ENCODE assay signal across 19 cellular contexts in genomic region chr14:34680806-34681479, GRCh38. TPM values are rescaled to one million over a fixed set of nuclear protein-coding genes. Genes with fewer than 3 reads are reported as not detected.
DNase-seq lines count a peak whose midpoint lies in the region; TF ChIP-seq lines count a peak whose summit lies in the region.
"Had no signal": no experiment of that assay in that cellular context is flagged by ENCODE, and none has a peak within 500 bp of the region (broad histone marks: within the 10 kb centered on the region; RNA-seq: fewer than 3 reads in every experiment).

No MANE protein-coding gene starts in this region.

- peaks cover 20% of the 10 kb centered on the region for H3K4me1 Mint-ChIP-seq in neural progenitor cell
- H3K4me1 Mint-ChIP-seq: B cell had no signal

- H3K9me3 ChIP-seq in fibroblast of lung (ENCODE audit: control insufficient read depth, insufficient read depth, low read depth, low read length) (no peaks in the 10 kb centered on the region), neural progenitor cell (ENCODE audit: low read depth) (no peaks in the 10 kb centered on the region)

- H3K4me3 Mint-ChIP-seq in neural progenitor cell: no peak overlapping the region
- H3K4me3 Mint-ChIP-seq: B cell had no signal

- H3F3A ChIP-seq in neural progenitor cell (ENCODE audit: low read depth): no peaks in the 10 kb centered on the region

- H3K27me3 ChIP-seq in fibroblast of lung (ENCODE audit: control insufficient read depth, insufficient read depth, low read length) (no peaks in the 10 kb centered on the region), neural progenitor cell (no peaks in the 10 kb centered on the region), brain microvascular endothelial cell (replicated peaks) (no peaks in the 10 kb centered on the region)

- no peak overlapping the region for H3K9ac ChIP-seq in fibroblast of lung (ENCODE audit: insufficient read depth, low read length)
- H3K9ac ChIP-seq in neural progenitor cell: no peak overlapping the region
- H3K9ac ChIP-seq: GM23248 had no signal

- H3K4me2 ChIP-seq in fibroblast of lung (ENCODE audit: extremely low read depth, insufficient read depth, low read length) (no peak overlapping the region), neural progenitor cell (no peak overlapping the region)

- peaks cover 2% of the 10 kb centered on the region for H3K27me3 Mint-ChIP-seq in neural progenitor cell (ENCODE audit: insufficient read depth, low read depth)

- no peak overlapping the region for H3K4me3 ChIP-seq in fibroblast of lung (replicated peaks in 1 of 4; ENCODE audit: control extremely low read depth in 1 of 4, insufficient read depth in 1 of 4, low read depth in 3 of 4, low read length in 4 of 4)
- no peak overlapping the region for H3K4me3 ChIP-seq in neural progenitor cell
- no peak overlapping the region for H3K4me3 ChIP-seq in brain microvascular endothelial cell (ENCODE audit: low read depth, low read length)
- H3K4me3 ChIP-seq: GM23248, K562, SK-N-MC had no signal

- H3K36me3 Mint-ChIP-seq in neural progenitor cell: no peaks in the 10 kb centered on the region

- H3K27ac ChIP-seq in fibroblast of lung (ENCODE audit: insufficient read depth, low read length) (no peak overlapping the region), neural progenitor cell (no peak overlapping the region), brain microvascular endothelial cell (no peak overlapping the region)
- H3K27ac ChIP-seq: GM23248, SK-N-MC had no signal

- no peaks in the 10 kb centered on the region for H3K79me2 ChIP-seq in fibroblast of lung (ENCODE audit: control insufficient read depth, insufficient read depth, low read length)
- H3K79me2 ChIP-seq in neural progenitor cell (ENCODE audit: low read depth): no peaks in the 10 kb centered on the region

- no peaks in the 10 kb centered on the region for H3K4me1 ChIP-seq in fibroblast of lung (ENCODE audit: control insufficient read depth, extremely low read depth, insufficient read depth, low read length)
- H3K4me1 ChIP-seq in neural progenitor cell: no peaks in the 10 kb centered on the region

- DNase-seq in DMS 273 (lab: John Stamatoyannopoulos, UW; ENCODE audit: unreplicated experiment): peak; percentile 82
- peak; percentile 75 for DNase-seq in NCI-H2171 (lab: John Stamatoyannopoulos, UW)
- no peak for DNase-seq in fibroblast of lung (ENCODE audit: low read depth in 2 of 2)
- no peak for DNase-seq in neural progenitor cell (ENCODE audit: low spot score)
- no peak for DNase-seq in KBM-7
- no peak for DNase-seq in NCI-H1092 treated with DMSO at 0.1 percent for 48 hours (lab: John Stamatoyannopoulos, UW)
- DNase-seq in stimulated activated CD4-positive, alpha-beta T cell treated with anti-CD3 and anti-CD28 coated beads, Interleukin-1b, Interleukin-23, amount 100 ng/mL, for 48 hours: no peak
- DNase-seq in brain microvascular endothelial cell: no peak
- DNase-seq: GM23248, HCEC 1CT, MV-4-11, NCI-H1417 treated with DMSO at 0.1 percent for 48 hours, NCI-H2029, NCI-H748 treated with DMSO at 0.1 percent for 48 hours, OCI-M1, SHP77 had no signal

- no peak for TF ChIP-seq CTCF in fibroblast of lung (conservative IDR thresholded peaks at IDR 0.05 in 1 of 2, IDR thresholded peaks at IDR 0.05 in 1 of 2; ENCODE audit: low read depth in 1 of 2, low read length in 2 of 2)
- no peak for TF ChIP-seq CTCF in neural progenitor cell (IDR thresholded peaks at IDR 0.05)
- no peak for TF ChIP-seq CTCF in brain microvascular endothelial cell (IDR thresholded peaks at IDR 0.05; ENCODE audit: low read depth, low read length, missing control alignments)

- no peak overlapping the region for H3K27ac Mint-ChIP-seq in neural progenitor cell
- H3K27ac Mint-ChIP-seq: B cell had no signal

- H2AFZ ChIP-seq in fibroblast of lung (ENCODE audit: low read length) (peak overlapping the region; percentile 20), neural progenitor cell (replicated peaks) (peak overlapping the region; percentile 26)
- H2AFZ ChIP-seq: GM23248 had no signal

- no peaks in the 10 kb centered on the region for H3K9me3 Mint-ChIP-seq in neural progenitor cell

- H3K36me3 ChIP-seq in fibroblast of lung (ENCODE audit: control insufficient read depth, insufficient read depth, low read length) (no peaks in the 10 kb centered on the region), neural progenitor cell (no peaks in the 10 kb centered on the region), brain microvascular endothelial cell (replicated peaks) (no peaks in the 10 kb centered on the region)

- in situ Hi-C loops in KBM-7 (cut with MboI; ENCODE audit: low pct_unique_long_range_greater_than_20kb, low sequenced_read_pairs): no loop called here
- in situ Hi-C loops in brain microvascular endothelial cell (cut with HindIII; ENCODE audit: low pct_ligation_motif_present, low sequenced_read_pairs): no loop called here

- no peaks in the 10 kb centered on the region for H4K20me1 ChIP-seq in fibroblast of lung (ENCODE audit: control insufficient read depth, extremely low read depth, insufficient read depth, low read length)
- H4K20me1 ChIP-seq in neural progenitor cell (ENCODE audit: low read depth): no peaks in the 10 kb centered on the region

RNA-seq across cellular contexts. Expression of gene CFL2, which starts 33.5 kb away (rescaled TPM):
- total RNA-seq in fibroblast of lung (61.1 and 147 TPM in 2 replicates), neural progenitor cell (ENCODE audit: low replicate concordance) (24.5 and 105 TPM in 2 replicates)
- polyA plus RNA-seq in fibroblast of lung: 282 and 362 TPM in 2 replicates
- 212 and 265 TPM in 2 replicates for polyA plus RNA-seq in fibroblast of lung (2012)
- polyA minus RNA-seq in fibroblast of lung (ENCODE audit: low replicate concordance): 19.8 and 27.3 TPM in 2 replicates

RNA-seq across cellular contexts. Expression of gene SNX6, which starts 51.0 kb away (rescaled TPM):
- total RNA-seq in fibroblast of lung: 131 and 134 TPM in 2 replicates
- polyA plus RNA-seq in fibroblast of lung: 217 and 232 TPM in 2 replicates
- polyA plus RNA-seq in fibroblast of lung (2012): 105 and 137 TPM in 2 replicates
- polyA minus RNA-seq in fibroblast of lung (ENCODE audit: low replicate concordance): 3.0 and 7.9 TPM in 2 replicates
- total RNA-seq in neural progenitor cell (ENCODE audit: low replicate concordance): 206 and 365 TPM in 2 replicates

Comparison
In these comparisons a context has a peak if more than half of its experiments do, and no peak if none do; other contexts are left out.
1. DNase-seq: peak in DMS 273 (single experiment) and NCI-H2171 (single experiment); none in fibroblast of lung (0 of 2), neural progenitor cell (single experiment), KBM-7 (single experiment), NCI-H1092 treated with DMSO at 0.1 percent for 48 hours (single experiment), stimulated activated CD4-positive, alpha-beta T cell treated with anti-CD3 and anti-CD28 coated beads, Interleukin-1b, Interleukin-23, amount 100 ng/mL, for 48 hours (single experiment) and brain microvascular endothelial cell (single experiment).